18 cellular contexts compared by ENCODE assay signal in the genomic region with DNA sequence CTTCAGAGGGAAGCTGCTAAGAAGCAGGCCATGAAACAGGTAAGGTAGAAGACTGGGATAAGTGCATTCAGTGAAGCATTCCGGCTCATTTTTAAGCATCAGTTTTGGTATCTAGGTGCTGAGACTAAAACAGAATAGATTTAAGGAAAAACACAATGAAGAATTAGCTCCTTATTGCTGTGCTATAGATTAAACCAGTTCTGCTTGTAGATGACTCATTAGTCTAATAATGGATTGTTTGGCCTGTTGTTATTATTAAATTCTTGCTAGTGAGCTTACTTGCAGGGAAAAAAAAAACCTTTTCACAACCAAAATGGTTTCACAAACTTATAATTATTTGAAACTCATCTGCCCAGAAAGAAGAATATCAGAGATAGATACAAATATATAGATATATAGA. TPM values are rescaled to one million over a fixed set of nuclear protein-coding genes. Genes with fewer than 3 reads are reported as not detected.
A peak's percentile ranks its signal among the peaks of the same experiment; 100 is the strongest.
DNase-seq lines count a peak whose midpoint lies in the region; ATAC-seq, FAIRE-seq and TF ChIP-seq lines count a peak whose summit lies in the region.
"Had no signal": no experiment of that assay in that cellular context is flagged by ENCODE, and none has a peak within 500 bp of the region (broad histone marks: within the 10 kb centered on the region; RNA-seq: fewer than 3 reads in every experiment).

No MANE protein-coding gene starts in this region.

- WGBS in right lobe of liver (ENCODE audit: insufficient coverage, low coverage, low lambda C conversion rate, missing lambda C conversion rate) = 100% methylated on average over 1 of the region's 1 CpG

- H3K27ac ChIP-seq in MM.1S (ENCODE audit: low read length) = no peak overlapping the region
- no peak overlapping the region for H3K27ac ChIP-seq in right lobe of liver
- H3K27ac ChIP-seq: BLaER1 had no signal

- no peak overlapping the region for H3K9ac ChIP-seq in MM.1S (ENCODE audit: low read length)
- H3K9ac ChIP-seq: BLaER1 had no signal

- peak overlapping the region; percentile 18; the same call in 1 of the 2 replicates for H3K4me2 ChIP-seq in MM.1S (ENCODE audit: low read depth, low read length)
- H3K4me2 ChIP-seq: BLaER1 had no signal

- TF ChIP-seq POLR2A in right lobe of liver (IDR thresholded peaks at IDR 0.05) = no peak

- intact Hi-C loops in right lobe of liver (cut with DNase I) = no loop called here

- FAIRE-seq in GM19239 (lab: Jason Lieb, UNC) (peak; percentile 84), bronchial epithelial cell (lab: Jason Lieb, UNC) (no peak)
- FAIRE-seq: G401.6, HTR-8/SVneo had no signal

- H3K4me3 ChIP-seq in MM.1S (ENCODE audit: low read length) (no peak overlapping the region), bronchial epithelial cell (ENCODE audit: low read depth, low read length) (no peak overlapping the region), foreskin fibroblast (ENCODE audit: low read depth in 1 of 2, low read length in 2 of 2) (no peak overlapping the region), right lobe of liver (no peak overlapping the region)
- H3K4me3 ChIP-seq: BLaER1 had no signal

- no peaks in the 10 kb centered on the region for H3K9me2 ChIP-seq in MM.1S (replicated peaks; ENCODE audit: insufficient read depth, low read length)

- H3K4me1 ChIP-seq in MM.1S (ENCODE audit: low read length) (peaks cover 59% of the 10 kb centered on the region), right lobe of liver (no peaks in the 10 kb centered on the region)
- H3K4me1 ChIP-seq: BLaER1 had no signal

- H3K36me3 ChIP-seq in MM.1S (replicated peaks; ENCODE audit: insufficient read depth, low read length) = no peaks in the 10 kb centered on the region
- peaks cover 3% of the 10 kb centered on the region for H3K36me3 ChIP-seq in bronchial epithelial cell (ENCODE audit: control insufficient read depth, insufficient read depth, low read length)
- H3K36me3 ChIP-seq in right lobe of liver = peaks cover 0 to 10% (median under 1%) of the 10 kb centered on the region in 4 donors

- no peak overlapping the region for H2AFZ ChIP-seq in MM.1S (ENCODE audit: low read length)

- DNase-seq in GM19239 (ENCODE audit: insufficient read length, low spot score) = no peak
- DNase-seq in MM.1S = no peak
- peak; percentile 59 for DNase-seq in bronchial epithelial cell (ENCODE audit: low read depth)
- DNase-seq in omental fat pad (ENCODE audit: low spot score) = no peak
- DNase-seq in foreskin fibroblast = no peak
- DNase-seq in right lobe of liver = no peak
- DNase-seq: 8988T; Calu3; CD4-positive, alpha-beta memory T cell; GOT3; H7; IMR-90 had no signal

- TF ChIP-seq CTCF in MM.1S (IDR thresholded peaks at IDR 0.05; ENCODE audit: low read length) (no peak), bronchial epithelial cell (IDR thresholded peaks at IDR 0.05; ENCODE audit: insufficient read depth, low read length, severe bottlenecking) (no peak), omental fat pad (IDR thresholded peaks at IDR 0.05) (no peak), foreskin fibroblast (IDR thresholded peaks at IDR 0.05; ENCODE audit: low read depth, low read length) (no peak), right lobe of liver (IDR thresholded peaks at IDR 0.05) (no peak)

- ATAC-seq in esophagus mucosa (peak; percentile 60), omental fat pad (ENCODE audit: low FRiP score) (no peak), right lobe of liver (no peak), GM21381 (IDR thresholded peaks at IDR 0.05; ENCODE audit: unreplicated experiment) (no peak)
- ATAC-seq: HCT116 had no signal

- no peaks in the 10 kb centered on the region for H3K27me3 ChIP-seq in MM.1S (replicated peaks; ENCODE audit: insufficient read depth, low read length)
- H3K27me3 ChIP-seq in bronchial epithelial cell (ENCODE audit: control insufficient read depth, insufficient read depth, low read length) = no peaks in the 10 kb centered on the region
- no peaks in the 10 kb centered on the region for H3K27me3 ChIP-seq in right lobe of liver
- H3K27me3 ChIP-seq: BLaER1 had no signal

- H4K20me1 ChIP-seq in MM.1S (ENCODE audit: insufficient read depth, low read length) = no peaks in the 10 kb centered on the region

- H3F3A ChIP-seq in MM.1S (ENCODE audit: insufficient read depth, low read length) = peaks cover 26% of the 10 kb centered on the region

- H3K9me3 ChIP-seq in MM.1S (replicated peaks; ENCODE audit: insufficient read depth, low read length) (no peaks in the 10 kb centered on the region), right lobe of liver (no peaks in the 10 kb centered on the region)
- H3K9me3 ChIP-seq: BLaER1 had no signal

- H3K79me2 ChIP-seq in MM.1S (ENCODE audit: low read length) = 0 out of 2 replicates have a peak, but pooled peaks cover 9% of the 10 kb centered on the region

RNA-seq across cellular contexts. Expression of a gene that starts 55.9 kb away (rescaled TPM):
- total RNA-seq in bronchial epithelial cell (8.7 and 10.1 TPM in 2 replicates), esophagus mucosa (20.0 TPM), omental fat pad (10 to 100 TPM; 17.4 to 35.2 (median 25.1) TPM), right lobe of liver (10 to 100 TPM in 1 of 6 experiments, 1 to 10 TPM in 5; 5.8 to 11.7 (median 8.1) TPM)
